19 cellular contexts compared by ENCODE assay signal in the genomic region with DNA sequence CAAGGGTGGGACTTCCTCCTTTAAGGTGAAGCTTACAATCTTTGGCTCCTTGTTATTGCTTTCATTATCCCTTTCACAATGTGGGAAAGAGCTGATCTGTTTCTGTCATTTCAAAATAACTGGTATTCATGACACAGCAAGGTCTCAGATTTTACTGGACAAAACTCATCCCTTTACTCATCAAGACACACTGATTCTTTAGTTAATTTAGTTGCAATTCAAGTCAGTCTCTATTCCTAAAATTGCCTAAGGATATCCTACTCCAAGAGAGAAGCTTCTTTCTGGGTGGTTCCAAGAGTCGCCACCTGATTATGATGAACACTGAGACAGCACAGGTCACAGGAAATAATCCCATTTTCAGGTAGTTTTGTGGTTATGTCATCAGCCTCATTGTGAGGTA. TPM values are rescaled to one million over a fixed set of nuclear protein-coding genes. Genes with fewer than 3 reads are reported as not detected.
"Had no signal": no experiment of that assay in that cellular context is flagged by ENCODE, and none has a peak within 500 bp of the region (broad histone marks: within the 10 kb centered on the region; RNA-seq: fewer than 3 reads in every experiment).

No MANE protein-coding gene starts in this region.

- H3K4me3 ChIP-seq: MG63 had no signal

- DNase-seq: MG63, NCI-H1092, NCI-H1105 treated with DMSO at 0.1 percent for 48 hours, NCI-H1417 treated with DMSO at 0.1 percent for 48 hours, NCI-H146, NCI-H1694 treated with DMSO at 0.1 percent for 48 hours, NCI-H1930, NCI-H2081, NCI-H2107, NCI-H2227 treated with DMSO at 0.1 percent for 48 hours, NCI-H446, NCI-H510A, NCI-H524 treated with DMSO at 0.1 percent for 48 hours, NCI-H69, NCI-H774, RPMI8226, SHP77, SK-N-SH had no signal

- H3K27me3 ChIP-seq: MG63 had no signal

- H3K36me3 ChIP-seq: MG63 had no signal

- H3K9me3 ChIP-seq: MG63, SK-N-SH had no signal

RNA-seq across cellular contexts. Expression of a gene that starts 5.8 kb away (rescaled TPM):
- total RNA-seq: HT-29 had no signal
- polyA plus RNA-seq: SK-N-SH had no signal
